Comparison of ENCODE assay signal across 22 cellular contexts in the genomic region with DNA sequence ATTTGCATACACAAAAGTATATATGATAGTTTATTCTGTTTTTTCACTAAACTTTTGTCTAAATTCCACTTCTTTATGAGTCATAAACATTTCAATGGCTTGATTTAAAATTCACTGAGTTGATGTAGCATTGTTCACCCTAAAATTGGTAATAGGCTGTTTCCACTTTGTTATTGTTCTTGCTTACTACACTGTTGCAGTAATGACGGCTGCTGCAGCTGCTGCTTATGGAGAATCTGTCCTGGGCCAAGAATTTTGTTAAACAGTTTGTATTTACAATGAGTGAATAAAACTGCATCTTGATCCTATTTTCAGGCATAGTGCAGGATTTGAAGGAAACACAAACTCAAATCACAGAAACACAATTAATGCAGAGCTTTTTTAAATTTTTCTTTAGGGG.
A peak's percentile ranks its signal among the peaks of the same experiment; 100 is the strongest.
DNase-seq lines count a peak whose midpoint lies in the region; ATAC-seq and TF ChIP-seq lines count a peak whose summit lies in the region.
"Had no signal": no experiment of that assay in that cellular context is flagged by ENCODE, and none has a peak within 500 bp of the region (broad histone marks: within the 10 kb centered on the region; RNA-seq: fewer than 3 reads in every experiment).

No MANE protein-coding gene starts in this region.

- H3K4me3 ChIP-seq in GM23338 (no peak overlapping the region), fibroblast of mammary gland (ENCODE audit: control insufficient read depth, low read depth, low read length) (no peak overlapping the region), neuron (ENCODE audit: low read length) (no peak overlapping the region)
- H3K4me3 ChIP-seq: lower lobe of right lung, prostate gland, sigmoid colon, tibial artery had no signal

- ATAC-seq in GM23338 (no peak), WTC11 (no peak), HG03565 (IDR thresholded peaks at IDR 0.05; ENCODE audit: unreplicated experiment) (no peak)
- ATAC-seq in activated naive CD8-positive, alpha-beta T cell treated with anti-CD3 and anti-CD28 coated beads, Interleukin-2, amount 50 U/mL, for 24 hours: no peak
- ATAC-seq: activated T-helper 17 cell treated with anti-CD3 and anti-CD28 coated beads, Interleukin-2, amount 50 U/mL, for 72 hours; lower lobe of right lung; stimulated activated naive CD8-positive, alpha-beta T cell treated with anti-CD3 and anti-CD28 coated beads, Interleukin-15, amount 100 ng/mL, for 72 hours had no signal

- H3F3A ChIP-seq in GM23338 (replicated peaks; ENCODE audit: low read depth): no peaks in the 10 kb centered on the region

- CTCF ChIA-PET in WTC11 (lab: Charles Lee): no interaction called here

- H3K36me3 Mint-ChIP-seq in GM23338 (ENCODE audit: low read depth) (peaks cover 15% of the 10 kb centered on the region; the same call in 2 of the 3 replicates), WTC11 (peaks cover 20% of the 10 kb centered on the region)
- H3K36me3 Mint-ChIP-seq in activated naive CD8-positive, alpha-beta T cell treated with anti-CD3 and anti-CD28 coated beads, Interleukin-2, amount 50 U/mL, for 24 hours (ENCODE audit: low read depth): no peaks in the 10 kb centered on the region
- H3K36me3 Mint-ChIP-seq: activated CD4-positive, alpha-beta memory T cell treated with anti-CD3 and anti-CD28 coated beads for 36 hours; activated naive CD8-positive, alpha-beta T cell had no signal

- H3K27me3 Mint-ChIP-seq in GM23338 (ENCODE audit: insufficient read depth, low read depth, poor library complexity) (no peaks in the 10 kb centered on the region), WTC11 (ENCODE audit: low read depth) (no peaks in the 10 kb centered on the region)
- H3K27me3 Mint-ChIP-seq in activated naive CD8-positive, alpha-beta T cell treated with anti-CD3 and anti-CD28 coated beads, Interleukin-2, amount 50 U/mL, for 24 hours: no peaks in the 10 kb centered on the region
- H3K27me3 Mint-ChIP-seq: activated CD4-positive, alpha-beta memory T cell treated with anti-CD3 and anti-CD28 coated beads for 36 hours; activated naive CD8-positive, alpha-beta T cell; activated T-helper 17 cell treated with anti-CD3 and anti-CD28 coated beads, Interleukin-2, amount 50 U/mL, for 72 hours; CD4-positive, alpha-beta T cell; stimulated activated naive CD8-positive, alpha-beta T cell treated with anti-CD3 and anti-CD28 coated beads, Interleukin-15, amount 100 ng/mL, for 72 hours had no signal

- H3K9me2 ChIP-seq in GM23338 (ENCODE audit: insufficient read depth): no peaks in the 10 kb centered on the region

- H3K9me3 Mint-ChIP-seq in GM23338 (peaks cover 14% of the 10 kb centered on the region), WTC11 (peaks cover 20% of the 10 kb centered on the region)
- H3K9me3 Mint-ChIP-seq in activated naive CD8-positive, alpha-beta T cell treated with anti-CD3 and anti-CD28 coated beads, Interleukin-2, amount 50 U/mL, for 24 hours: peaks cover 5% of the 10 kb centered on the region
- H3K9me3 Mint-ChIP-seq: activated T-helper 17 cell treated with anti-CD3 and anti-CD28 coated beads, Interleukin-2, amount 50 U/mL, for 72 hours; stimulated activated naive CD8-positive, alpha-beta T cell treated with anti-CD3 and anti-CD28 coated beads, Interleukin-15, amount 100 ng/mL, for 72 hours had no signal

- no peak overlapping the region for H3K27ac ChIP-seq in GM23338 (ENCODE audit: low read depth)
- H3K27ac ChIP-seq: lower lobe of right lung, prostate gland, sigmoid colon, tibial artery had no signal

- H4K20me1 ChIP-seq in GM23338 (replicated peaks; ENCODE audit: insufficient read depth): no peaks in the 10 kb centered on the region

- no peak overlapping the region for H2AFZ ChIP-seq in GM23338
- H2AFZ ChIP-seq in neuron (ENCODE audit: low read depth, low read length): peak overlapping the region; percentile 1

- no peak for TF ChIP-seq CTCF in GM23338 (conservative IDR thresholded peaks at IDR 0.05; ENCODE audit: low read depth in 2 of 2)
- no peak for TF ChIP-seq CTCF in WTC11 (IDR thresholded peaks at IDR 0.05)
- TF ChIP-seq CTCF in fibroblast of mammary gland (conservative IDR thresholded peaks at IDR 0.05; ENCODE audit: control insufficient read depth, insufficient read depth, low read depth, low read length): no peak

- H3K9me3 ChIP-seq in neuron (ENCODE audit: low read length): peaks cover 2% of the 10 kb centered on the region
- H3K9me3 ChIP-seq: lower lobe of right lung, prostate gland, sigmoid colon, tibial artery had no signal

- no peak overlapping the region for H3K4me3 Mint-ChIP-seq in GM23338
- H3K4me3 Mint-ChIP-seq in WTC11: no peak overlapping the region
- H3K4me3 Mint-ChIP-seq in activated naive CD8-positive, alpha-beta T cell treated with anti-CD3 and anti-CD28 coated beads, Interleukin-2, amount 50 U/mL, for 24 hours: no peak overlapping the region
- H3K4me3 Mint-ChIP-seq: activated CD4-positive, alpha-beta memory T cell treated with anti-CD3 and anti-CD28 coated beads for 36 hours; activated naive CD8-positive, alpha-beta T cell; activated T-helper 17 cell treated with anti-CD3 and anti-CD28 coated beads, Interleukin-2, amount 50 U/mL, for 72 hours; CD4-positive, alpha-beta T cell; neural crest cell; stimulated activated naive CD8-positive, alpha-beta T cell treated with anti-CD3 and anti-CD28 coated beads, Interleukin-15, amount 100 ng/mL, for 72 hours had no signal

- no peaks in the 10 kb centered on the region for H3K4me1 ChIP-seq in GM23338 (ENCODE audit: insufficient read depth)
- peaks cover 10% of the 10 kb centered on the region for H3K4me1 ChIP-seq in neuron (ENCODE audit: insufficient read depth, low read length)
- H3K4me1 ChIP-seq: lower lobe of right lung, prostate gland, tibial artery had no signal

- no peak overlapping the region for H3K4me2 ChIP-seq in GM23338

- H3K27ac Mint-ChIP-seq in GM23338 (peak overlapping the region; percentile 15; the same call in 1 of the 2 replicates), WTC11 (peak overlapping the region; percentile 41; the same call in 1 of the 2 replicates)
- no peak overlapping the region for H3K27ac Mint-ChIP-seq in activated naive CD8-positive, alpha-beta T cell treated with anti-CD3 and anti-CD28 coated beads, Interleukin-2, amount 50 U/mL, for 24 hours
- H3K27ac Mint-ChIP-seq: activated CD4-positive, alpha-beta memory T cell treated with anti-CD3 and anti-CD28 coated beads for 36 hours; activated naive CD8-positive, alpha-beta T cell; activated T-helper 17 cell treated with anti-CD3 and anti-CD28 coated beads, Interleukin-2, amount 50 U/mL, for 72 hours; CD4-positive, alpha-beta T cell; stimulated activated naive CD8-positive, alpha-beta T cell treated with anti-CD3 and anti-CD28 coated beads, Interleukin-15, amount 100 ng/mL, for 72 hours had no signal

- no peak for DNase-seq in GM23338 (ENCODE audit: low spot score)
- no peak for DNase-seq in WTC11 (ENCODE audit: low spot score)
- peak; percentile 35 for DNase-seq in fibroblast of mammary gland (ENCODE audit: low read depth)
- DNase-seq in H4 (ENCODE audit: low spot score): no peak
- no peak for DNase-seq in activated naive CD8-positive, alpha-beta T cell treated with anti-CD3 and anti-CD28 coated beads, Interleukin-2, amount 50 U/mL, for 24 hours
- DNase-seq: activated CD4-positive, alpha-beta memory T cell treated with anti-CD3 and anti-CD28 coated beads for 36 hours; activated CD8-positive, alpha-beta memory T cell treated with anti-CD3 and anti-CD28 coated beads, Interleukin-2, amount 50 U/mL, for 48 hours; CD4-positive, alpha-beta T cell; cerebellar nuclear complex; erythroblast; lower lobe of right lung; NCI-H2029; SHP77 treated with DMSO at 0.1 percent for 48 hours; sigmoid colon; stimulated activated naive CD8-positive, alpha-beta T cell treated with anti-CD3 and anti-CD28 coated beads, Interleukin-15, amount 100 ng/mL, for 72 hours; tibial artery had no signal

- H3K79me2 ChIP-seq in GM23338 (replicated peaks; ENCODE audit: insufficient read depth): no peaks in the 10 kb centered on the region

- H3K27me3 ChIP-seq in GM23338 (ENCODE audit: insufficient read depth) (no peaks in the 10 kb centered on the region), neuron (ENCODE audit: insufficient read depth, low read length) (no peaks in the 10 kb centered on the region)
- H3K27me3 ChIP-seq: sigmoid colon, tibial artery had no signal

- no peaks in the 10 kb centered on the region for H3K4me1 Mint-ChIP-seq in GM23338
- peaks cover 5% of the 10 kb centered on the region for H3K4me1 Mint-ChIP-seq in WTC11
- no peaks in the 10 kb centered on the region for H3K4me1 Mint-ChIP-seq in activated naive CD8-positive, alpha-beta T cell treated with anti-CD3 and anti-CD28 coated beads, Interleukin-2, amount 50 U/mL, for 24 hours
- H3K4me1 Mint-ChIP-seq: activated T-helper 17 cell treated with anti-CD3 and anti-CD28 coated beads, Interleukin-2, amount 50 U/mL, for 72 hours; neural crest cell; stimulated activated naive CD8-positive, alpha-beta T cell treated with anti-CD3 and anti-CD28 coated beads, Interleukin-15, amount 100 ng/mL, for 72 hours had no signal

- POLR2A ChIA-PET in WTC11 (lab: Charles Lee): no interaction called here

- H3K36me3 ChIP-seq in GM23338 (ENCODE audit: insufficient read depth): no peaks in the 10 kb centered on the region
- no peaks in the 10 kb centered on the region for H3K36me3 ChIP-seq in neuron (ENCODE audit: insufficient read depth, low read length)
- H3K36me3 ChIP-seq: lower lobe of right lung, prostate gland, sigmoid colon, tibial artery had no signal

TF ChIP-seq in GM23338, 12 proteins besides CTCF, POLR2A, EP300 and RAD21 (continues in another document):
- TF ChIP-seq NANOG (IDR thresholded peaks at IDR 0.05; ENCODE audit: borderline replicate concordance): no peak
- TF ChIP-seq, protein P1, sequence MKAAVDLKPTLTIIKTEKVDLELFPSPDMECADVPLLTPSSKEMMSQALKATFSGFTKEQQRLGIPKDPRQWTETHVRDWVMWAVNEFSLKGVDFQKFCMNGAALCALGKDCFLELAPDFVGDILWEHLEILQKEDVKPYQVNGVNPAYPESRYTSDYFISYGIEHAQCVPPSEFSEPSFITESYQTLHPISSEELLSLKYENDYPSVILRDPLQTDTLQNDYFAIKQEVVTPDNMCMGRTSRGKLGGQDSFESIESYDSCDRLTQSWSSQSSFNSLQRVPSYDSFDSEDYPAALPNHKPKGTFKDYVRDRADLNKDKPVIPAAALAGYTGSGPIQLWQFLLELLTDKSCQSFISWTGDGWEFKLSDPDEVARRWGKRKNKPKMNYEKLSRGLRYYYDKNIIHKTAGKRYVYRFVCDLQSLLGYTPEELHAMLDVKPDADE (IDR thresholded peaks at IDR 0.05): no peak
